Comparison of ENCODE assay signal across 14 cellular contexts in the genomic region with DNA sequence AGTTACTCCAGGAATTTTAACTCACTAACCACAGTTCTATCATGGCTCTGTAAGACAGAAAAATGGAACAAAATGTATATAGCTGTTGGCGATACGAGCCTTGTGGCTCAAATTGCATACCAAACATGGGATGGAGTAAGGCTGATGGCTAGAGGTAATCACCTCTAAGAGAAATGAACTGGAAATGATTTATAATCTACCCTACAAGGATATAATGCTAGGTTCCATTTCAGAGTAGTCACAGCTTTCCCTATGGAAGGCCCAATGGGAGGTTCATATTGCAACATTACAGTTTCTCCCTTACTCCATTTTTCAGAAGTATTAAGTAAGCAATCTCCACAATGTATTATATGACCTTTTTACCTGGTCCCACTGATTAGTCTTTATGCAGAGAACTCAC.
"Had no signal": no experiment of that assay in that cellular context is flagged by ENCODE, and none has a peak within 500 bp of the region (broad histone marks: within the 10 kb centered on the region; RNA-seq: fewer than 3 reads in every experiment).

No MANE protein-coding gene starts in this region.

- ATAC-seq: left cardiac atrium had no signal

- H3K27me3 ChIP-seq: brain microvascular endothelial cell, thyroid gland, uterus had no signal

- H3K4me1 ChIP-seq: parathyroid adenoma, thyroid gland, uterus had no signal

- DNase-seq: activated CD4-positive, alpha-beta memory T cell treated with anti-CD3 and anti-CD28 coated beads, Interleukin-2, amount 10 ng/mL, durations not matched to agents 7 days and 5 days; activated naive CD4-positive, alpha-beta T cell treated with Interleukin-2 at 50 U/mL for 16 hours; brain microvascular endothelial cell; cerebellar nuclear complex; dermis blood vessel endothelial cell; foreskin fibroblast; left cardiac atrium; midbrain; stimulated activated CD4-positive, alpha-beta T cell treated with anti-CD3 and anti-CD28 coated beads, Interleukin-4, amount 100 ng/mL, for 4 hours; T1000; thyroid gland; uterus had no signal

- H3K27ac ChIP-seq: brain microvascular endothelial cell, parathyroid adenoma, thyroid gland, uterus had no signal

- H3K36me3 ChIP-seq: uterus had no signal

- H3K4me3 ChIP-seq: lung, thyroid gland, uterus had no signal

- H3K9me3 ChIP-seq: thyroid gland, uterus had no signal
